ENCODE assay signal across 9 cellular contexts in genomic region chr6:89372506-89372901, GRCh38. TPM values are rescaled to one million over a fixed set of nuclear protein-coding genes. Genes with fewer than 3 reads are reported as not detected.
DNase-seq lines count a peak whose midpoint lies in the region; ATAC-seq and TF ChIP-seq lines count a peak whose summit lies in the region.
"Had no signal": no experiment of that assay in that cellular context is flagged by ENCODE, and none has a peak within 500 bp of the region (broad histone marks: within the 10 kb centered on the region; RNA-seq: fewer than 3 reads in every experiment).

No MANE protein-coding gene starts in this region.

- H3K27me3 ChIP-seq in tibial nerve: no peaks in the 10 kb centered on the region

- TF ChIP-seq CTCF in mucosa of descending colon (IDR thresholded peaks at IDR 0.05): no peak
- no peak for TF ChIP-seq CTCF in tibial nerve (IDR thresholded peaks at IDR 0.05)

- H3K4me3 ChIP-seq in mucosa of descending colon (no peak overlapping the region), tibial nerve (no peak overlapping the region)

- 58 to 65% methylated on average over 3 of the region's 3 CpGs for WGBS in tibial nerve, 2 donors

- H3K9me3 ChIP-seq in mucosa of descending colon (no peaks in the 10 kb centered on the region), tibial nerve (no peaks in the 10 kb centered on the region)

- peaks cover 7% of the 10 kb centered on the region for H3K4me1 ChIP-seq in mucosa of descending colon (ENCODE audit: low read depth)
- peaks cover 0 to 24% (median 6%) of the 10 kb centered on the region in 4 donors for H3K4me1 ChIP-seq in tibial nerve

- intact Hi-C loops in mucosa of descending colon (cut with DNase I, micrococcal nuclease): no loop called here

- H3K36me3 ChIP-seq in mucosa of descending colon (ENCODE audit: low read depth): no peaks in the 10 kb centered on the region
- H3K36me3 ChIP-seq in tibial nerve: no peaks in the 10 kb centered on the region

- no peak for DNase-seq in caudate nucleus (lab: John Stamatoyannopoulos, UW)
- DNase-seq in mucosa of descending colon: no peak
- no peak for DNase-seq in tibial nerve (ENCODE audit: low spot score in 2 of 2)
- no peak for DNase-seq in NCI-H446 (lab: John Stamatoyannopoulos, UW)
- no peak for DNase-seq in HUDEP-2 (lab: John Stamatoyannopoulos, UW; ENCODE audit: unreplicated experiment in 76 of 76)

- no peak for TF ChIP-seq EP300 in tibial nerve (IDR thresholded peaks at IDR 0.05)

- TF ChIP-seq POLR2A in tibial nerve (IDR thresholded peaks at IDR 0.05): no peak

- H3K27ac ChIP-seq in caudate nucleus (ENCODE audit: low read depth, low read length) (peak overlapping the region; percentile 75), tibial nerve (peak overlapping the region in 2 of 4 donors; percentile 10 to 46)

- peak; percentile 46 for ATAC-seq in GM18517 (IDR thresholded peaks at IDR 0.05; ENCODE audit: unreplicated experiment)
- ATAC-seq in GM19463 (IDR thresholded peaks at IDR 0.05; ENCODE audit: unreplicated experiment): peak; percentile 39
- ATAC-seq in HG03135 (IDR thresholded peaks at IDR 0.05; ENCODE audit: unreplicated experiment): peak; percentile 37
- ATAC-seq in mucosa of descending colon: no peak

RNA-seq across cellular contexts. Expression of gene UBE2J1, which starts 20.0 kb away (rescaled TPM):
- 10 to 100 TPM; 40.0 to 50.2 (median 42.2) TPM for total RNA-seq in mucosa of descending colon
- 10 to 100 TPM; 25.3 to 30.4 (median 26.7) TPM for total RNA-seq in tibial nerve

RNA-seq across cellular contexts. Expression of gene RRAGD, which starts 39.6 kb away (rescaled TPM):
- total RNA-seq in mucosa of descending colon: 10 to 100 TPM in 1 of 3 donors, 1 to 10 TPM in 2; 3.2 to 17.6 (median 4.0) TPM
- total RNA-seq in tibial nerve: 10 to 100 TPM; 10.9 to 21.3 (median 15.2) TPM

RNA-seq across cellular contexts. Expression of gene GABRR2, which starts 57.4 kb away (rescaled TPM):
- total RNA-seq in mucosa of descending colon: 1 to 10 TPM in 1 of 3 donors, under 1 TPM in 2; 0.63 to 2.4 (median 0.72) TPM
- total RNA-seq in tibial nerve: 1 to 10 TPM in 1 of 4 donors, under 1 TPM in 1, not detected in 2; 0.84 to 3.6 TPM
- total RNA-seq: NCI-H460 had no signal
